ENCODE assay signal across 11 cellular contexts in the genomic region with DNA sequence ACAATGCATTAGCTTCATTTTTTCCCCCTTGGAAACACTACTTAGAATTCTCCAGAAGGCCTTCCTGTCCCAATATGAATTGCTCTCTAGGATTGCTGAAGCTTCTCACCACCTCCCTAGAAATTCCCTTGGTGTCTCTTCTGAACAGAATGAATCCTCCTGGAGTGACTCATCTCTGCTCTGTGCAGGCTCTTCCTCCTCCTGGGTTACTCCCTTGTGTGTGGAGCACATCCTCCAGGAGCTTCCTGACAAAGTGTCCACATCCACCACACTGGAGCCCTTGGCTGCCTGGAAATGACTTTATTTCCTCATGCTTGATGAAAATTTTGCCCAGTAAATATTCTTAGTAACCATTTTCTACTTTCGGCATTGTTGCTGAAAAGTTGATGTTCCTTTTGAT. TPM values are rescaled to one million over a fixed set of nuclear protein-coding genes. Genes with fewer than 3 reads are reported as not detected.
A peak's percentile ranks its signal among the peaks of the same experiment; 100 is the strongest.
DNase-seq lines count a peak whose midpoint lies in the region; ATAC-seq and TF ChIP-seq lines count a peak whose summit lies in the region.
"Had no signal": no experiment of that assay in that cellular context is flagged by ENCODE, and none has a peak within 500 bp of the region (broad histone marks: within the 10 kb centered on the region; RNA-seq: fewer than 3 reads in every experiment).

No MANE protein-coding gene starts in this region.

- ATAC-seq in gastroesophageal sphincter: peak; percentile 78
- ATAC-seq in GM21367 (IDR thresholded peaks at IDR 0.05; ENCODE audit: unreplicated experiment): no peak
- ATAC-seq: activated CD4-positive, alpha-beta T cell treated with anti-CD3 and anti-CD28 coated beads for 36 hours had no signal

- no peaks in the 10 kb centered on the region for H3K27me3 ChIP-seq in gastroesophageal sphincter

- WGBS in gastroesophageal sphincter (ENCODE audit: low coverage in 1 of 2), 2 donors: 50 to 57% methylated on average over 1 of the region's 1 CpG

- no peak for TF ChIP-seq EP300 in gastroesophageal sphincter (IDR thresholded peaks at IDR 0.05)

- peaks cover 2 to 41% of the 10 kb centered on the region in 2 donors for H3K36me3 ChIP-seq in gastroesophageal sphincter

- TF ChIP-seq POLR2A in gastroesophageal sphincter (IDR thresholded peaks at IDR 0.05): no peak

- H3K9me3 ChIP-seq in gastroesophageal sphincter: no peaks in the 10 kb centered on the region

- H3K27ac ChIP-seq in gastroesophageal sphincter: no peak overlapping the region

- no peak for TF ChIP-seq CTCF in gastroesophageal sphincter (IDR thresholded peaks at IDR 0.05)

- H3K4me1 ChIP-seq in gastroesophageal sphincter: no peaks in the 10 kb centered on the region

- no peak overlapping the region for H3K4me3 ChIP-seq in gastroesophageal sphincter

- DNase-seq in ELF-1 (ENCODE audit: low read depth, low spot score) (peak; percentile 15), SK-MEL-5 (ENCODE audit: low read depth, low spot score) (peak; percentile 51), renal cortical epithelial cell (ENCODE audit: low read depth) (peak; percentile 84), NCI-H2081 (lab: John Stamatoyannopoulos, UW) (no peak), NOMO-1 (lab: John Stamatoyannopoulos, UW; ENCODE audit: unreplicated experiment in 2 of 2) (no peak), NCI-H146 (lab: John Stamatoyannopoulos, UW) (no peak)
- DNase-seq: activated CD4-positive, alpha-beta T cell treated with anti-CD3 and anti-CD28 coated beads for 36 hours; activated naive CD8-positive, alpha-beta T cell treated with anti-CD3 and anti-CD28 coated beads, Interleukin-2, amount 10 ng/mL, durations not matched to agents 7 days and 5 days; naive B cell had no signal

- in situ Hi-C loops in SK-MEL-5 (cut with HindIII; ENCODE audit: low pct_unique_long_range_greater_than_20kb, low sequenced_read_pairs): no loop called here

RNA-seq across cellular contexts. Expression of gene DTNBP1, which starts 54.4 kb away (rescaled TPM):
- total RNA-seq in SK-MEL-5 (2014; rRNA removed; shearing (Covaris generic)): 8.3 and 11.8 TPM in 2 replicates
- 33.9 and 35.4 TPM in 2 replicates for polyA plus RNA-seq in SK-MEL-5 (2015; cell fraction: cytosol; rRNA removed)
- polyA plus RNA-seq in SK-MEL-5 (2015; cell fraction: nucleus; rRNA removed): 13.0 and 22.8 TPM in 2 replicates
- total RNA-seq in gastroesophageal sphincter: 10 to 100 TPM; 14.4 to 20.2 (median 16.9) TPM
- 4.2 and 15.1 TPM in 2 replicates for total RNA-seq in renal cortical epithelial cell

Comparison
In these comparisons a context has a peak if more than half of its experiments do, and no peak if none do; other contexts are left out.
1. DNase-seq: peak in ELF-1 (single experiment), SK-MEL-5 (single experiment) and renal cortical epithelial cell (single experiment); none in NCI-H2081 (0 of 2), NOMO-1 (0 of 2) and NCI-H146 (single experiment).